1 cellular context compared by ENCODE assay signal in genomic region chrX:129743835-129744234, GRCh38.
TF ChIP-seq lines count a peak whose summit lies in the region.

No MANE protein-coding gene starts in this region.

TF ChIP-seq in K562, 482 proteins besides CTCF, POLR2A, EP300 and RAD21:
- TF ChIP-seq GTF2F1 (IDR thresholded peaks at IDR 0.05; ENCODE audit: low read depth, low read length) (no peak), THAP7 (CRISPR knock-in tag; IDR thresholded peaks at IDR 0.05) (no peak), ATF4 (CRISPR knock-in tag; IDR thresholded peaks at IDR 0.05) (no peak), CHD1 (IDR thresholded peaks at IDR 0.05; ENCODE audit: low read length) (no peak), RB1 (IDR thresholded peaks at IDR 0.05; ENCODE audit: low read depth) (no peak), SFPQ (IDR thresholded peaks at IDR 0.05; ENCODE audit: low read depth, low read length) (no peak), NRF1 (conservative IDR thresholded peaks at IDR 0.05 in 1 of 2, IDR thresholded peaks at IDR 0.05 in 1 of 2) (no peak), ERF (CRISPR knock-in tag; IDR thresholded peaks at IDR 0.05) (no peak), DDX20 (tag; IDR thresholded peaks at IDR 0.05; ENCODE audit: low read depth) (no peak), BCL6 (CRISPR knock-in tag; IDR thresholded peaks at IDR 0.05) (no peak), ZNF318 (IDR thresholded peaks at IDR 0.05; ENCODE audit: borderline replicate concordance in 1 of 2, low read depth in 1 of 2) (no peak), FOXA3 (CRISPR knock-in tag; conservative IDR thresholded peaks at IDR 0.05 in 1 of 2, IDR thresholded peaks at IDR 0.05 in 1 of 2) (no peak), ZNF232 (CRISPR knock-in tag; IDR thresholded peaks at IDR 0.05) (no peak), FIP1L1 (IDR thresholded peaks at IDR 0.05; ENCODE audit: low read depth, low read length, poor library complexity, severe bottlenecking) (no peak), ZNF780A (CRISPR knock-in tag; IDR thresholded peaks at IDR 0.05) (no peak), ZFPM2 (CRISPR knock-in tag; IDR thresholded peaks at IDR 0.05) (no peak), BRCA1 (IDR thresholded peaks at IDR 0.05) (no peak), BRCA1 (CRISPR knock-in tag; IDR thresholded peaks at IDR 0.05) (no peak), TFE3 (CRISPR knock-in tag; IDR thresholded peaks at IDR 0.05) (no peak), TAF1 (IDR thresholded peaks at IDR 0.05; ENCODE audit: control insufficient read depth, extremely low read depth, insufficient read depth, low read length, severe bottlenecking) (no peak)
